In genomic region chr20:44598413-44599290, GRCh38 we compare ENCODE assay signal across 8 cellular contexts. TPM values are rescaled to one million over a fixed set of nuclear protein-coding genes. Genes with fewer than 3 reads are reported as not detected.
DNase-seq lines count a peak whose midpoint lies in the region; ATAC-seq lines count a peak whose summit lies in the region.

No MANE protein-coding gene starts in this region.

- H3K4me3 Mint-ChIP-seq in activated T-helper 2 cell treated with anti-CD3 and anti-CD28 coated beads, Interferon-gamma antibody, Interleukin-2, Interleukin-4, amounts not matched to agents 10 μg/mL and 5 μg/mL and 100 μg/mL, durations not matched to agents 14 hours and 24 hours and 36 hours (ENCODE audit: low read depth), result peak overlapping the region; percentile 67

- intact Hi-C loops in activated T-helper 2 cell treated with anti-CD3 and anti-CD28 coated beads, Interferon-gamma antibody, Interleukin-2, Interleukin-4, amounts not matched to agents 10 μg/mL and 5 μg/mL and 100 μg/mL, durations not matched to agents 14 hours and 24 hours and 36 hours (cut with micrococcal nuclease), result no loop called here

- peak; percentile 32 for DNase-seq in EL
- no peak for DNase-seq in activated T-helper 2 cell treated with anti-CD3 and anti-CD28 coated beads, Interferon-gamma antibody, Interleukin-2, Interleukin-4, amounts not matched to agents 10 μg/mL and 5 μg/mL and 100 μg/mL, durations not matched to agents 14 hours and 24 hours and 36 hours (ENCODE audit: low spot score)
- no peak for DNase-seq in left lobe of liver (ENCODE audit: low spot score)
- no peak for DNase-seq in DMS79 treated with DMSO at 0.1 percent for 48 hours (lab: John Stamatoyannopoulos, UW)
- DNase-seq in NCI-H748 treated with DMSO at 0.1 percent for 48 hours (lab: John Stamatoyannopoulos, UW), result no peak
- DNase-seq in NCI-H2081 (lab: John Stamatoyannopoulos, UW), result no peak
- no peak for DNase-seq in NCI-H510A treated with DMSO at 0.1 percent for 48 hours (lab: John Stamatoyannopoulos, UW)

- H3K9me3 Mint-ChIP-seq in activated T-helper 2 cell treated with anti-CD3 and anti-CD28 coated beads, Interferon-gamma antibody, Interleukin-2, Interleukin-4, amounts not matched to agents 10 μg/mL and 5 μg/mL and 100 μg/mL, durations not matched to agents 14 hours and 24 hours and 36 hours, result no peaks in the 10 kb centered on the region

- no peaks in the 10 kb centered on the region for H3K36me3 Mint-ChIP-seq in activated T-helper 2 cell treated with anti-CD3 and anti-CD28 coated beads, Interferon-gamma antibody, Interleukin-2, Interleukin-4, amounts not matched to agents 10 μg/mL and 5 μg/mL and 100 μg/mL, durations not matched to agents 14 hours and 24 hours and 36 hours (ENCODE audit: low read depth)

- H3K27me3 Mint-ChIP-seq in activated T-helper 2 cell treated with anti-CD3 and anti-CD28 coated beads, Interferon-gamma antibody, Interleukin-2, Interleukin-4, amounts not matched to agents 10 μg/mL and 5 μg/mL and 100 μg/mL, durations not matched to agents 14 hours and 24 hours and 36 hours (ENCODE audit: low read depth), result no peaks in the 10 kb centered on the region

- peaks cover 12% of the 10 kb centered on the region for H3K4me1 Mint-ChIP-seq in activated T-helper 2 cell treated with anti-CD3 and anti-CD28 coated beads, Interferon-gamma antibody, Interleukin-2, Interleukin-4, amounts not matched to agents 10 μg/mL and 5 μg/mL and 100 μg/mL, durations not matched to agents 14 hours and 24 hours and 36 hours (ENCODE audit: low read depth)

- ATAC-seq in HG02938 (IDR thresholded peaks at IDR 0.05; ENCODE audit: unreplicated experiment), result peak; percentile 54
- peak; percentile 56 for ATAC-seq in left lobe of liver

- H3K27ac Mint-ChIP-seq in activated T-helper 2 cell treated with anti-CD3 and anti-CD28 coated beads, Interferon-gamma antibody, Interleukin-2, Interleukin-4, amounts not matched to agents 10 μg/mL and 5 μg/mL and 100 μg/mL, durations not matched to agents 14 hours and 24 hours and 36 hours, result peak overlapping the region; percentile 78

RNA-seq across cellular contexts. Expression of gene PKIG, which starts 16.3 kb away (rescaled TPM):
- total RNA-seq in activated T-helper 2 cell treated with anti-CD3 and anti-CD28 coated beads, Interferon-gamma antibody, Interleukin-2, Interleukin-4, amounts not matched to agents 10 μg/mL and 5 μg/mL and 100 μg/mL, durations not matched to agents 14 hours and 24 hours and 36 hours, result 1.4 and 1.7 TPM in 2 replicates
- total RNA-seq in left lobe of liver, result 22.7 TPM

RNA-seq across cellular contexts. Expression of gene ADA, which starts 52.8 kb away (rescaled TPM):
- total RNA-seq in activated T-helper 2 cell treated with anti-CD3 and anti-CD28 coated beads, Interferon-gamma antibody, Interleukin-2, Interleukin-4, amounts not matched to agents 10 μg/mL and 5 μg/mL and 100 μg/mL, durations not matched to agents 14 hours and 24 hours and 36 hours, result 33.3 and 34.5 TPM in 2 replicates
- 3.7 TPM for total RNA-seq in left lobe of liver
